31 cellular contexts compared by ENCODE assay signal in the genomic region with DNA sequence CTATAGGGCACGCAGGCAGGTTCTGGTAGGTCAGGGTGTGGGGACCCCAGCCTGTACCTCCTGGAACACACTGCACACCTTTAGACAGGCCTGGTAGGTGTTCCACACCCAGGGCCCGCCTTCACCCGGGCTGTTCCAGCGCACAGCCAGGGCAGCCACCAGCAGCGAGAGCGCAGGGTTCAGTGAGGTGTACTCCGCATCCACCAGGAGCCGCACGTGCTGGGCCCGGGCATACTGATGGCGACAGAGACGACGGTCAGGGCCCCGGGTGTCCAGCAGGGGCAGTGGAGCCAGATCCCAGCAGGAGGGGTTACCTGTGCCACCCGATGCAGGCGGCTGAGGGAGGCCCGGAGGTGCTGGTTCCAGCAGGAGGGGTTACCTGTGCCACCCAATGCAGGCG. TPM values are rescaled to one million over a fixed set of nuclear protein-coding genes. Genes with fewer than 3 reads are reported as not detected.
"Had no signal": no experiment of that assay in that cellular context is flagged by ENCODE, and none has a peak within 500 bp of the region (broad histone marks: within the 10 kb centered on the region; RNA-seq: fewer than 3 reads in every experiment).

No MANE protein-coding gene starts in this region.

- H3K36me3 Mint-ChIP-seq: activated CD4-positive, alpha-beta memory T cell treated with anti-CD3 and anti-CD28 coated beads for 36 hours; activated naive CD4-positive, alpha-beta T cell treated with anti-CD3 and anti-CD28 coated beads, Interleukin-2, amount 50 U/mL, for 72 hours had no signal

- H3K27me3 Mint-ChIP-seq: activated CD4-positive, alpha-beta memory T cell treated with anti-CD3 and anti-CD28 coated beads for 36 hours; activated CD4-positive, alpha-beta T cell treated with anti-CD3 and anti-CD28 coated beads, Interleukin-2, amount 10 ng/mL, durations not matched to agents 7 days and 5 days had no signal

- H3K9me3 Mint-ChIP-seq: activated CD4-positive, alpha-beta memory T cell treated with anti-CD3 and anti-CD28 coated beads for 36 hours; activated CD4-positive, alpha-beta T cell treated with anti-CD3 and anti-CD28 coated beads, Interleukin-2, amount 10 ng/mL, durations not matched to agents 7 days and 5 days; activated naive CD4-positive, alpha-beta T cell treated with anti-CD3 and anti-CD28 coated beads, Interleukin-2, amount 50 U/mL, for 72 hours; activated naive CD8-positive, alpha-beta T cell treated with anti-CD3 and anti-CD28 coated beads, Interleukin-2, amount 50 U/mL, for 24 hours; activated T-cell treated with anti-CD3 and anti-CD28 coated beads, Interleukin-2, amount 50 U/mL, for 4 hours had no signal

- H3K4me3 Mint-ChIP-seq: activated CD4-positive, alpha-beta memory T cell treated with anti-CD3 and anti-CD28 coated beads for 36 hours; activated CD4-positive, alpha-beta T cell treated with anti-CD3 and anti-CD28 coated beads, Interleukin-2, amount 10 ng/mL, durations not matched to agents 7 days and 5 days; activated naive CD8-positive, alpha-beta T cell treated with anti-CD3 and anti-CD28 coated beads, Interleukin-2, amount 50 U/mL, for 24 hours; activated T-cell treated with anti-CD3 and anti-CD28 coated beads, Interleukin-2, amount 50 U/mL, for 4 hours had no signal

- H3K27ac Mint-ChIP-seq: activated CD4-positive, alpha-beta memory T cell treated with anti-CD3 and anti-CD28 coated beads for 36 hours; activated CD4-positive, alpha-beta T cell treated with anti-CD3 and anti-CD28 coated beads, Interleukin-2, amount 10 ng/mL, durations not matched to agents 7 days and 5 days; activated naive CD8-positive, alpha-beta T cell treated with anti-CD3 and anti-CD28 coated beads, Interleukin-2, amount 50 U/mL, for 24 hours had no signal

- H3K36me3 ChIP-seq: ascending aorta, SJSA1 had no signal

- DNase-seq: activated CD4-positive, alpha-beta memory T cell treated with anti-CD3 and anti-CD28 coated beads for 36 hours; activated CD4-positive, alpha-beta T cell treated with anti-CD3 and anti-CD28 coated beads, Interleukin-2, amount 10 ng/mL, durations not matched to agents 7 days and 5 days; activated CD4-positive, CD25-positive, alpha-beta regulatory T cell; activated CD8-positive, alpha-beta memory T cell treated with anti-CD3 and anti-CD28 coated beads for 24 hours; activated effector memory CD4-positive, alpha-beta T cell treated with anti-CD3 and anti-CD28 coated beads, Interleukin-2, amount 50 U/mL, for 16 hours; activated naive CD4-positive, alpha-beta T cell treated with Interleukin-2 at 50 U/mL for 16 hours; activated naive CD8-positive, alpha-beta T cell treated with anti-CD3 and anti-CD28 coated beads, Interleukin-2, amount 50 U/mL, for 24 hours; activated T-cell treated with anti-CD3 and anti-CD28 coated beads, Interleukin-2, amount 50 U/mL, for 4 hours; amniotic stem cell; body of pancreas; central memory CD4-positive, alpha-beta T cell; MM.1S; NCI-H1105; NCI-H1436; NCI-H1694 treated with DMSO at 0.1 percent for 48 hours; NCI-H2029 treated with DMSO at 0.1 percent for 48 hours; NCI-H345; NCI-H510A; NCI-H526 treated with DMSO at 0.1 percent for 48 hours; NCI-H82; SHP77; T-helper 2 cell; T1000 had no signal

- H3K27me3 ChIP-seq: ascending aorta, body of pancreas had no signal

- H3K9me3 ChIP-seq: ascending aorta, body of pancreas, SJSA1 had no signal

- ATAC-seq: activated naive CD4-positive, alpha-beta T cell treated with anti-CD3 and anti-CD28 coated beads, Interleukin-2, amount 50 U/mL, for 72 hours; activated naive CD8-positive, alpha-beta T cell treated with anti-CD3 and anti-CD28 coated beads, Interleukin-2, amount 50 U/mL, for 24 hours; activated T-cell treated with anti-CD3 and anti-CD28 coated beads, Interleukin-2, amount 50 U/mL, for 4 hours; body of pancreas had no signal

- H3K27ac ChIP-seq: ascending aorta, body of pancreas, SJSA1, VCaP had no signal

- H3K4me3 ChIP-seq: ascending aorta, body of pancreas, SJSA1 had no signal

- H3K4me1 ChIP-seq: ascending aorta, body of pancreas, SJSA1 had no signal

- FAIRE-seq: bronchial epithelial cell, RCC 7860, TTC549 had no signal

RNA-seq across cellular contexts. Expression of a gene that starts 6.0 kb away (rescaled TPM):
- total RNA-seq: activated CD4-positive, alpha-beta memory T cell treated with anti-CD3 and anti-CD28 coated beads for 36 hours; activated CD4-positive, alpha-beta T cell treated with anti-CD3 and anti-CD28 coated beads, Interleukin-2, amount 10 ng/mL, durations not matched to agents 7 days and 5 days; activated naive CD4-positive, alpha-beta T cell treated with anti-CD3 and anti-CD28 coated beads, Interleukin-2, amount 50 U/mL, for 72 hours; activated T-cell treated with anti-CD3 and anti-CD28 coated beads, Interleukin-2, amount 50 U/mL, for 4 hours; ascending aorta; bronchial epithelial cell; chondrocyte; SJSA1 had no signal

RNA-seq across cellular contexts. Expression of a gene that starts 45.7 kb away (rescaled TPM):
- total RNA-seq: activated CD4-positive, alpha-beta memory T cell treated with anti-CD3 and anti-CD28 coated beads for 36 hours; activated CD4-positive, alpha-beta T cell treated with anti-CD3 and anti-CD28 coated beads, Interleukin-2, amount 10 ng/mL, durations not matched to agents 7 days and 5 days; ascending aorta; bronchial epithelial cell; chondrocyte; SJSA1 had no signal

RNA-seq across cellular contexts. Expression of a gene that starts 49.8 kb away (rescaled TPM):
- total RNA-seq: SJSA1 had no signal
